Comparison of ENCODE assay signal across 29 cellular contexts in genomic region chr5:150059623-150060022, GRCh38. TPM values are rescaled to one million over a fixed set of nuclear protein-coding genes. Genes with fewer than 3 reads are reported as not detected.
DNase-seq lines count a peak whose midpoint lies in the region; ATAC-seq, FAIRE-seq and TF ChIP-seq lines count a peak whose summit lies in the region.
"Had no signal": no experiment of that assay in that cellular context is flagged by ENCODE, and none has a peak within 500 bp of the region (broad histone marks: within the 10 kb centered on the region; RNA-seq: fewer than 3 reads in every experiment).

No MANE protein-coding gene starts in this region.

- H3K27ac Mint-ChIP-seq in CD14-positive monocyte: peak overlapping the region; percentile 98 to 100 (median 99)
- H3K27ac Mint-ChIP-seq: B cell; CD4-positive, CD25-positive, alpha-beta regulatory T cell had no signal

- H3K27me3 Mint-ChIP-seq in CD14-positive monocyte (ENCODE audit: low read depth in 3 of 3): peaks cover 0 to 2% (median 0%) of the 10 kb centered on the region in 3 donors
- H3K27me3 Mint-ChIP-seq: B cell had no signal

- no peaks in the 10 kb centered on the region for H3K79me2 ChIP-seq in osteoblast (ENCODE audit: insufficient read depth, low read length)

- TF ChIP-seq CTCF in CD14-positive monocyte (IDR thresholded peaks at IDR 0.05) (no peak), Peyer's patch (IDR thresholded peaks at IDR 0.05) (no peak), osteoblast (IDR thresholded peaks at IDR 0.05; ENCODE audit: extremely low read depth, low read depth, low read length) (no peak)

- H3K4me1 Mint-ChIP-seq in CD14-positive monocyte: peaks cover 52% of the 10 kb centered on the region
- H3K4me1 Mint-ChIP-seq: B cell; CD4-positive, CD25-positive, alpha-beta regulatory T cell had no signal

- TF ChIP-seq POLR2A in Peyer's patch (IDR thresholded peaks at IDR 0.05) (no peak), GM12891 (IDR thresholded peaks at IDR 0.05; ENCODE audit: low read depth, low read length) (no peak)

- H3K9me3 ChIP-seq in Peyer's patch (no peaks in the 10 kb centered on the region), osteoblast (ENCODE audit: low read depth, low read length) (no peaks in the 10 kb centered on the region)
- H3K9me3 ChIP-seq: SJCRH30 had no signal

- H3K4me1 ChIP-seq in Peyer's patch (no peaks in the 10 kb centered on the region), osteoblast (ENCODE audit: insufficient read depth, low read length) (peaks cover 19% of the 10 kb centered on the region)

- FAIRE-seq in GM12891 (lab: Jason Lieb, UNC): no peak
- FAIRE-seq: D721Med, GM12878, GM19239 had no signal

- DNase-seq in DMS53 (lab: John Stamatoyannopoulos, UW): peak; percentile 79
- DNase-seq in DMS53 treated with DMSO at 0.1 percent for 48 hours (lab: John Stamatoyannopoulos, UW; ENCODE audit: unreplicated experiment): no peak
- DNase-seq in CD14-positive monocyte (ENCODE audit: low spot score): no peak
- peak in 2 of 3 donors; percentile 35 to 42 for DNase-seq in Peyer's patch
- peak; percentile 58 for DNase-seq in osteoblast (ENCODE audit: insufficient read length, low spot score, missing footprints)
- DNase-seq in GM12891 (ENCODE audit: insufficient read length, low spot score): no peak
- DNase-seq: CD4-positive, CD25-positive, alpha-beta regulatory T cell; DMS79; EL; GDM1; GM23248; HCEC 1CT; Kasumi-1; NCI-H1105; NCI-H1436 treated with DMSO at 0.1 percent for 48 hours; NCI-H187 treated with DMSO at 0.1 percent for 48 hours; NCI-H2171 treated with DMSO at 0.1 percent for 48 hours; NCI-H524; NCI-H774; SJCRH30 had no signal

- intact Hi-C loops in CD14-positive monocyte (cut with micrococcal nuclease): loop anchor here in 1 of 2 donors (10.0 kb wide), 1 partner anchor 705 kb away; no protein-coding TSS in a partner anchor

- H3K27ac ChIP-seq in Peyer's patch (no peak overlapping the region), osteoblast (ENCODE audit: low read depth, low read length) (no peak overlapping the region)
- H3K27ac ChIP-seq: 22Rv1 had no signal

- peaks cover 0 to 3% (median 0%) of the 10 kb centered on the region in 7 donors for H3K9me3 Mint-ChIP-seq in CD14-positive monocyte
- H3K9me3 Mint-ChIP-seq: CD4-positive, CD25-positive, alpha-beta regulatory T cell had no signal

- peaks cover 92 to 99% of the 10 kb centered on the region in 2 donors for H3K36me3 Mint-ChIP-seq in CD14-positive monocyte
- H3K36me3 Mint-ChIP-seq: CD4-positive, CD25-positive, alpha-beta regulatory T cell had no signal

- no peaks in the 10 kb centered on the region for H4K20me1 ChIP-seq in osteoblast (ENCODE audit: insufficient read depth, low read length)

- no peak overlapping the region for H2AFZ ChIP-seq in osteoblast (ENCODE audit: low read length)
- H2AFZ ChIP-seq: GM23248 had no signal

- no peaks in the 10 kb centered on the region for H3K27me3 ChIP-seq in Peyer's patch
- no peaks in the 10 kb centered on the region for H3K27me3 ChIP-seq in osteoblast (ENCODE audit: insufficient read depth, low read length)
- H3K27me3 ChIP-seq: SJCRH30 had no signal

- no peak overlapping the region for H3K4me3 ChIP-seq in Peyer's patch
- H3K4me3 ChIP-seq in osteoblast (ENCODE audit: insufficient read depth, low read length): no peak overlapping the region
- H3K4me3 ChIP-seq: GM12878, GM23248, SJCRH30 had no signal

- H3K36me3 ChIP-seq in Peyer's patch (peaks cover 0 to 8% (median 0%) of the 10 kb centered on the region in 3 donors), osteoblast (ENCODE audit: insufficient read depth, low read length) (peaks cover 12% of the 10 kb centered on the region)

- H3K4me2 ChIP-seq in osteoblast (ENCODE audit: insufficient read depth, low read length): no peak overlapping the region

- H3K4me3 Mint-ChIP-seq in CD14-positive monocyte: no peak overlapping the region
- H3K4me3 Mint-ChIP-seq: B cell; CD4-positive, CD25-positive, alpha-beta regulatory T cell had no signal

- ATAC-seq in GM21786 (IDR thresholded peaks at IDR 0.05; ENCODE audit: unreplicated experiment): no peak
- ATAC-seq in HG03354 (IDR thresholded peaks at IDR 0.05; ENCODE audit: poor library complexity, severe bottlenecking, unreplicated experiment): no peak
- ATAC-seq: GM12878, Right ventricle myocardium inferior had no signal

TF ChIP-seq in GM12891, 5 proteins besides CTCF, POLR2A, EP300 and RAD21:
- TF ChIP-seq POU2F2 (IDR thresholded peaks at IDR 0.05; ENCODE audit: low read depth, low read length) (no peak), POLR2AphosphoS5 (IDR thresholded peaks at IDR 0.05; ENCODE audit: low read depth, low read length) (no peak), SPI1 (IDR thresholded peaks at IDR 0.05; ENCODE audit: low read depth, low read length) (no peak), PAX5 (IDR thresholded peaks at IDR 0.05; ENCODE audit: insufficient read depth, low read length, severe bottlenecking) (no peak), TAF1 (IDR thresholded peaks at IDR 0.05; ENCODE audit: low read depth, low read length) (no peak)

RNA-seq across cellular contexts. Expression of gene CSF1R, which starts 26.7 kb away (rescaled TPM):
- polyA plus RNA-seq in CD14-positive monocyte: 100 to 1,000 TPM; 180 to 242 TPM
- total RNA-seq in Peyer's patch: 10 to 100 TPM in 3 of 4 donors, 1 to 10 TPM in 1; 2.1 to 24.8 (median 13.5) TPM
- 0.36 and 0.88 TPM in 2 replicates for total RNA-seq in osteoblast
- 0.63 TPM for polyA plus RNA-seq in GM12891 (2012; ENCODE audit: low read depth, missing spikeins)
- total RNA-seq: CD4-positive, CD25-positive, alpha-beta regulatory T cell; GM23248; HT-29 had no signal

RNA-seq across cellular contexts. Expression of gene HMGXB3, which starts 59.1 kb away (rescaled TPM):
- polyA plus RNA-seq in CD14-positive monocyte: 1 to 10 TPM; 3.1 to 6.2 TPM
- 10 to 100 TPM; 24.3 to 45.0 (median 41.4) TPM for total RNA-seq in Peyer's patch
- total RNA-seq in osteoblast: 49.8 and 54.3 TPM in 2 replicates
- polyA plus RNA-seq in GM12891 (2012; ENCODE audit: low read depth, missing spikeins): 19.3 TPM

RNA-seq across cellular contexts. Expression of gene TIGD6, which starts 59.2 kb away (rescaled TPM):
- 1 to 10 TPM in 1 of 2 donors, under 1 TPM in 1; 0.88 to 2.5 TPM for polyA plus RNA-seq in CD14-positive monocyte
- 1 to 10 TPM; 1.2 to 4.5 (median 2.7) TPM for total RNA-seq in Peyer's patch
- 9.1 and 9.8 TPM in 2 replicates for total RNA-seq in osteoblast
- 2.4 TPM for polyA plus RNA-seq in GM12891 (2012; ENCODE audit: low read depth, missing spikeins)

Comparison
In these comparisons a context has a peak if more than half of its experiments do, and no peak if none do; other contexts are left out.
1. DNase-seq: peak in DMS53 (single experiment), Peyer's patch (2 of 3) and osteoblast (single experiment); none in DMS53 treated with DMSO at 0.1 percent for 48 hours (single experiment), CD14-positive monocyte (single experiment) and GM12891 (single experiment).